In the genomic region with DNA sequence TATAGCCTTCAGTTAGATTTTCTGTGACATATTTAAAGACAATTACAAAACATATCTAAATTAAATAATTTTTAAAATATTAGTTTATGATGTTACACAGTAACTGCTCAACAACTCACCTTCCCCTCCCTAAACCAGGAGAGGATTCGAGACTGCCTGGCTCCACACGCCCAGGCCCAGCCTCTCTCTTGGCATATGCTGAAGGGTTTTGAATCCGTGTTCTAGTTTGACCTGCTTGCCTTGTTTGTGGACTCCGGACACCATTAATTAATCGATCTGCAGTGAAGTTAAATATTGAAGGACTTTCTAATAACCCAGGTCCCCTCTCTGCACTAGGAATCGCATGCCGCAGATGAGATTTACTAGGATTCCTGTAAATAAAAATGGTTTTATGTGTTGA, we compare ENCODE assay signal across 14 cellular contexts.
DNase-seq lines count a peak whose midpoint lies in the region; ATAC-seq, FAIRE-seq and TF ChIP-seq lines count a peak whose summit lies in the region.
"Had no signal": no experiment of that assay in that cellular context is flagged by ENCODE, and none has a peak within 500 bp of the region (broad histone marks: within the 10 kb centered on the region; RNA-seq: fewer than 3 reads in every experiment).

No MANE protein-coding gene starts in this region.

- H3K9me3 ChIP-seq in small intestine (ENCODE audit: control insufficient read depth, low read depth), result no peaks in the 10 kb centered on the region
- H3K9me3 ChIP-seq: A549, HAP-1 had no signal

- no peak for FAIRE-seq in small intestine (lab: Jason Lieb, UNC)
- FAIRE-seq: A549, GM12892, GM19239, H1 had no signal

- H3K36me3 ChIP-seq in small intestine (ENCODE audit: control insufficient read depth in 2 of 2, insufficient read depth in 2 of 2, low read length in 2 of 2), result peaks cover 15 to 35% of the 10 kb centered on the region in 2 donors

- ATAC-seq in left lobe of liver (peak; percentile 71), GM21447 (IDR thresholded peaks at IDR 0.05; ENCODE audit: unreplicated experiment) (no peak), HG03520 (IDR thresholded peaks at IDR 0.05; ENCODE audit: unreplicated experiment) (no peak)
- ATAC-seq: A549 had no signal

- WGBS in small intestine, 3 donors, result 48 to 87% (median 56%) methylated on average over 7 of the region's 7 CpGs

- no peak overlapping the region for H3K4me3 ChIP-seq in small intestine (ENCODE audit: low read depth in 1 of 2, low read length in 2 of 2)
- H3K4me3 ChIP-seq: A549, HAP-1 had no signal

- TF ChIP-seq CTCF in VCaP (conservative IDR thresholded peaks at IDR 0.05), result no peak

- no peak for DNase-seq in left lobe of liver (ENCODE audit: low spot score)
- peak; percentile 15 for DNase-seq in small intestine
- no peak for DNase-seq in NCI-H2081 (lab: John Stamatoyannopoulos, UW)
- DNase-seq: Calu3, DMS 273 treated with DMSO at 0.1 percent for 48 hours, DMS79 had no signal

- H3K27ac ChIP-seq in VCaP (peak overlapping the region; percentile 96), small intestine (ENCODE audit: low read depth in 1 of 2, low read length in 1 of 2) (no peak overlapping the region)
- H3K27ac ChIP-seq: A549 had no signal

- no peaks in the 10 kb centered on the region for H3K4me1 ChIP-seq in small intestine (ENCODE audit: control insufficient read depth in 2 of 2, insufficient read depth in 1 of 2, low read depth in 1 of 2, low read length in 1 of 2)
- H3K4me1 ChIP-seq: A549, HAP-1 had no signal

- no peaks in the 10 kb centered on the region for H3K27me3 ChIP-seq in small intestine (ENCODE audit: control insufficient read depth in 2 of 2, insufficient read depth in 2 of 2, low read length in 2 of 2)
